In the genomic region with DNA sequence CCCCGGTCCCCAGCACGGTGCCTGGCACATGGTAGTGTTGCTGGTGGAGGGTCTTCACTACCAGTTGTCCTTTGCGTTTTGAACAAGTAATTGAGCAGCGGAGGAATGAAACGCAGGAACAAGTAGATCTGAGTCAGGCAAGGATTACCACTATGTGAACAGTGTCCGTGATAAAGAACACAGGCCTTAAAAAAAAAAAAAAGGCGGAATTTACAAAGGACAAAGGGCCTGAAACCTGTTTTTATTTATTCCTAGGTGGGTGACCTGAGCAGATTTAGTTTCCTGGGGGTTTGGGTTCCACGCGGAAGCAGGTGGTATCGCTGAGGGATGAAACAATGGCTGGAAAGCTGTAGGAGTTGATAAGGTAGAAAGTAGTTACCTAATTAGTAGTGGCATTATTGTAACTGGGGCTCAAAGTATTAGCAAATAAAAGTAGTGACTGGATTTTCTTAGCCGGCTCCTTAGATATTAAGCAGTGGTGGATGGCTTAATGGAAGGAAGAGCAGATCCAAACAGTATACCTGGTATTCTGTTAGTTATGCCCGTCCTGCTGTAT, we compare ENCODE assay signal across 8 cellular contexts. TPM values are rescaled to one million over a fixed set of nuclear protein-coding genes. Genes with fewer than 3 reads are reported as not detected.
DNase-seq lines count a peak whose midpoint lies in the region; ATAC-seq and TF ChIP-seq lines count a peak whose summit lies in the region.

No MANE protein-coding gene starts in this region.

- H3K27ac ChIP-seq in gastroesophageal sphincter (peak overlapping the region; percentile 82 to 99 (median 97)), rectal smooth muscle tissue (ENCODE audit: low read depth, low read length) (peak overlapping the region; percentile 98)

- H3K27me3 ChIP-seq in H7 (ENCODE audit: control insufficient read depth, insufficient read depth, low read length): no peaks in the 10 kb centered on the region
- H3K27me3 ChIP-seq in gastroesophageal sphincter: no peaks in the 10 kb centered on the region
- H3K27me3 ChIP-seq in rectal smooth muscle tissue (ENCODE audit: control insufficient read depth, insufficient read depth, low read length): no peaks in the 10 kb centered on the region

- H3K9ac ChIP-seq in rectal smooth muscle tissue (ENCODE audit: low read length): peak overlapping the region; percentile 99

- no peak for TF ChIP-seq POLR2A in gastroesophageal sphincter (IDR thresholded peaks at IDR 0.05)

- DNase-seq in H7 (no peak), NOMO-1 treated with dmso at 0.1 percent for 144 hours (lab: John Stamatoyannopoulos, UW; ENCODE audit: unreplicated experiment) (no peak)

- H3K36me3 ChIP-seq in H7 (replicated peaks; ENCODE audit: control insufficient read depth, insufficient read depth, low read length) (no peaks in the 10 kb centered on the region), gastroesophageal sphincter (no peaks in the 10 kb centered on the region), rectal smooth muscle tissue (ENCODE audit: control insufficient read depth, insufficient read depth, low read length) (no peaks in the 10 kb centered on the region)

- no peak for ATAC-seq in gastroesophageal sphincter
- no peak for ATAC-seq in HG02763 (IDR thresholded peaks at IDR 0.05; ENCODE audit: unreplicated experiment)
- no peak for ATAC-seq in GM21786 (IDR thresholded peaks at IDR 0.05; ENCODE audit: unreplicated experiment)
- ATAC-seq in HG02571 (IDR thresholded peaks at IDR 0.05; ENCODE audit: unreplicated experiment): no peak

- TF ChIP-seq CTCF in WI38 (IDR thresholded peaks at IDR 0.05; ENCODE audit: low read depth, low read length) (no peak), gastroesophageal sphincter (IDR thresholded peaks at IDR 0.05) (no peak)

- peaks cover 2 to 46% (median 8%) of the 10 kb centered on the region in 3 donors for H3K4me1 ChIP-seq in gastroesophageal sphincter
- peaks cover 7% of the 10 kb centered on the region for H3K4me1 ChIP-seq in rectal smooth muscle tissue (ENCODE audit: control insufficient read depth, insufficient read depth, low read length)

- H3K4me3 ChIP-seq in H7 (ENCODE audit: insufficient read depth, low read depth, low read length): peak overlapping the region; percentile 88
- peak overlapping the region; percentile 88 for H3K4me3 ChIP-seq in WI38 (ENCODE audit: low read depth, low read length)
- peak overlapping the region; percentile 64 to 93 for H3K4me3 ChIP-seq in gastroesophageal sphincter
- H3K4me3 ChIP-seq in rectal smooth muscle tissue (ENCODE audit: low read length): peak overlapping the region; percentile 97

- no peak for TF ChIP-seq EP300 in gastroesophageal sphincter (IDR thresholded peaks at IDR 0.05)

- H3K9me3 ChIP-seq in gastroesophageal sphincter: no peaks in the 10 kb centered on the region

- WGBS in gastroesophageal sphincter (ENCODE audit: low coverage in 1 of 2), 2 donors: 16 to 31% methylated on average over 7 to 9 of the region's 12 CpGs

RNA-seq across cellular contexts. Expression of gene RUSC2, which starts 1.1 kb away (rescaled TPM):
- 12.3 and 13.7 TPM in 2 replicates for total RNA-seq in H7 (2014; rRNA removed; shearing (Covaris generic))
- total RNA-seq in gastroesophageal sphincter: 10 to 100 TPM; 43.8 to 85.4 (median 59.6) TPM
